Comparison of ENCODE assay signal across 18 cellular contexts in genomic region chr10:1093696-1094095, GRCh38. TPM values are rescaled to one million over a fixed set of nuclear protein-coding genes. Genes with fewer than 3 reads are reported as not detected.
DNase-seq lines count a peak whose midpoint lies in the region; ATAC-seq and TF ChIP-seq lines count a peak whose summit lies in the region.
"Had no signal": no experiment of that assay in that cellular context is flagged by ENCODE, and none has a peak within 500 bp of the region (broad histone marks: within the 10 kb centered on the region; RNA-seq: fewer than 3 reads in every experiment).

No MANE protein-coding gene starts in this region.

- H3K27me3 Mint-ChIP-seq in stimulated activated naive CD8-positive, alpha-beta T cell treated with anti-CD3 and anti-CD28 coated beads, Interleukin-15, Interleukin-2, amounts not matched to agents 100 ng/mL and 50 ng/mL, for 24 hours: no peaks in the 10 kb centered on the region
- H3K27me3 Mint-ChIP-seq in stimulated activated naive CD8-positive, alpha-beta T cell treated with anti-CD3 and anti-CD28 coated beads, Interleukin-15, amount 100 ng/mL, for 72 hours: no peaks in the 10 kb centered on the region
- H3K27me3 Mint-ChIP-seq in nephron progenitor cell (ENCODE audit: low read depth, poor library complexity): no peaks in the 10 kb centered on the region
- no peaks in the 10 kb centered on the region for H3K27me3 Mint-ChIP-seq in stimulated activated memory B cell treated with anti-CD40 and anti-IgM and Interleukin-4, amounts not matched to agents 10 μg/mL and 1 μg/mL and 100 μg/mL, for 72 hours
- H3K27me3 Mint-ChIP-seq: IgD-negative memory B cell had no signal

- no peak overlapping the region for H2BK5ac ChIP-seq in IMR-90 (ENCODE audit: low read depth, low read length, poor library complexity, severe bottlenecking)

- 0 out of 2 replicates have a peak, but pooled peaks cover 4% of the 10 kb centered on the region for H4K20me1 ChIP-seq in IMR-90 (ENCODE audit: insufficient read depth, low read length)

- H3K36me3 ChIP-seq in IMR-90 (ENCODE audit: control insufficient read depth, insufficient read depth, low read length): peaks cover 53% of the 10 kb centered on the region

- H2BK15ac ChIP-seq in IMR-90 (ENCODE audit: low read depth, low read length): no peak overlapping the region

- H3K9me1 ChIP-seq in IMR-90 (ENCODE audit: insufficient read depth, low read length): peaks cover 18% of the 10 kb centered on the region; the same call in 1 of the 2 replicates

- no peak overlapping the region for H3K14ac ChIP-seq in IMR-90 (replicated peaks; ENCODE audit: low read depth, low read length)

- no peaks in the 10 kb centered on the region for H3K27me3 ChIP-seq in IMR-90 (ENCODE audit: control insufficient read depth, insufficient read depth, low read length)

- intact Hi-C loops in IMR-90 (cut with micrococcal nuclease): no loop called here

- BruUV-seq in IMR-90 (replicated peaks; lab: Mats Ljungman, UMichigan): no TSS peak

- H4K5ac ChIP-seq in IMR-90 (ENCODE audit: low read depth, low read length): no peak overlapping the region

- peaks cover 6% of the 10 kb centered on the region for H3K4me1 Mint-ChIP-seq in stimulated activated naive CD8-positive, alpha-beta T cell treated with anti-CD3 and anti-CD28 coated beads, Interleukin-15, Interleukin-2, amounts not matched to agents 100 ng/mL and 50 ng/mL, for 24 hours (ENCODE audit: low read depth)
- H3K4me1 Mint-ChIP-seq in stimulated activated naive CD8-positive, alpha-beta T cell treated with anti-CD3 and anti-CD28 coated beads, Interleukin-15, amount 100 ng/mL, for 72 hours: no peaks in the 10 kb centered on the region
- H3K4me1 Mint-ChIP-seq in nephron progenitor cell: no peaks in the 10 kb centered on the region
- H3K4me1 Mint-ChIP-seq in stimulated activated memory B cell treated with anti-CD40 and anti-IgM and Interleukin-4, amounts not matched to agents 10 μg/mL and 1 μg/mL and 100 μg/mL, for 72 hours: no peaks in the 10 kb centered on the region

- H3K18ac ChIP-seq in IMR-90 (ENCODE audit: low read depth, low read length): no peak overlapping the region

- no peak for DNase-seq in stimulated activated naive CD8-positive, alpha-beta T cell treated with anti-CD3 and anti-CD28 coated beads, Interleukin-15, amount 100 ng/mL, for 72 hours
- DNase-seq in IMR-90: no peak
- no peak for DNase-seq in nephron progenitor cell
- no peak for DNase-seq in DMS53 (lab: John Stamatoyannopoulos, UW)
- DNase-seq: AML-193; Calu3; CD8-positive, alpha-beta T cell; DND-41; EL; GM23248; KG1 had no signal

- H4K91ac ChIP-seq in IMR-90 (ENCODE audit: insufficient read depth, low read depth, low read length): no peak overlapping the region

- no peak overlapping the region for H3K23ac ChIP-seq in IMR-90 (ENCODE audit: low read depth, low read length)

- 90% methylated on average over 2 of the region's 9 CpGs; no CpG with 5 or more reads in 1 of the 2 experiments for WGBS in IMR-90 (ENCODE audit: extremely low coverage in 2 of 2, insufficient read length in 1 of 2), 2 experiments

- no peak overlapping the region for H3K4me3 ChIP-seq in IMR-90 (ENCODE audit: insufficient read depth, low read depth, low read length)
- H3K4me3 ChIP-seq: GM12878, GM23248, HAP-1 had no signal

- H2AK9ac ChIP-seq in IMR-90 (replicated peaks; ENCODE audit: low read depth, low read length, poor library complexity): no peak overlapping the region

- no peaks in the 10 kb centered on the region for H3K9me3 ChIP-seq in IMR-90 (ENCODE audit: control insufficient read depth, insufficient read depth, low read length)
- H3K9me3 ChIP-seq: HAP-1 had no signal

- no peak overlapping the region for H4K8ac ChIP-seq in IMR-90 (ENCODE audit: low read depth in 2 of 2, low read length in 2 of 2)

- no peak overlapping the region for H3K9ac ChIP-seq in IMR-90 (ENCODE audit: low read depth, low read length)
- H3K9ac ChIP-seq: GM23248 had no signal

- no peaks in the 10 kb centered on the region for H3K9me3 Mint-ChIP-seq in stimulated activated naive CD8-positive, alpha-beta T cell treated with anti-CD3 and anti-CD28 coated beads, Interleukin-15, Interleukin-2, amounts not matched to agents 100 ng/mL and 50 ng/mL, for 24 hours
- H3K9me3 Mint-ChIP-seq in stimulated activated naive CD8-positive, alpha-beta T cell treated with anti-CD3 and anti-CD28 coated beads, Interleukin-15, amount 100 ng/mL, for 72 hours: no peaks in the 10 kb centered on the region
- H3K9me3 Mint-ChIP-seq in nephron progenitor cell: no peaks in the 10 kb centered on the region
- no peaks in the 10 kb centered on the region for H3K9me3 Mint-ChIP-seq in stimulated activated memory B cell treated with anti-CD40 and anti-IgM and Interleukin-4, amounts not matched to agents 10 μg/mL and 1 μg/mL and 100 μg/mL, for 72 hours
- H3K9me3 Mint-ChIP-seq: CD8-positive, alpha-beta T cell; IgD-negative memory B cell had no signal

- no peak overlapping the region for H2AFZ ChIP-seq in IMR-90 (replicated peaks; ENCODE audit: low read length, poor library complexity)
- H2AFZ ChIP-seq: GM23248 had no signal

- H3K4me1 ChIP-seq in IMR-90 (ENCODE audit: control insufficient read depth, insufficient read depth, low read length): no peaks in the 10 kb centered on the region; the same call in 1 of the 2 replicates
- H3K4me1 ChIP-seq: HAP-1 had no signal

- POLR2A ChIA-PET in IMR-90 (lab: Charles Lee; ENCODE audit: unreplicated experiment): no interaction called here

- no peak overlapping the region for H2BK120ac ChIP-seq in IMR-90 (ENCODE audit: low read depth, low read length)

- H3K36me3 Mint-ChIP-seq in stimulated activated naive CD8-positive, alpha-beta T cell treated with anti-CD3 and anti-CD28 coated beads, Interleukin-15, Interleukin-2, amounts not matched to agents 100 ng/mL and 50 ng/mL, for 24 hours (ENCODE audit: low read depth): peaks cover 15% of the 10 kb centered on the region
- peaks cover 25% of the 10 kb centered on the region for H3K36me3 Mint-ChIP-seq in nephron progenitor cell (ENCODE audit: low read depth)
- H3K36me3 Mint-ChIP-seq in stimulated activated memory B cell treated with anti-CD40 and anti-IgM and Interleukin-4, amounts not matched to agents 10 μg/mL and 1 μg/mL and 100 μg/mL, for 72 hours: peaks cover 32% of the 10 kb centered on the region

- CTCF ChIA-PET in IMR-90 (lab: Yijun Ruan, JAX): no interaction called here

- TF ChIP-seq RAD21 in IMR-90 (IDR thresholded peaks at IDR 0.05; ENCODE audit: low read length): no peak

- no peak overlapping the region for H3K56ac ChIP-seq in IMR-90 (ENCODE audit: extremely low read depth, insufficient read depth, low read length)

- no peak for TF ChIP-seq POLR2A in IMR-90 (IDR thresholded peaks at IDR 0.05; ENCODE audit: low read depth, low read length)

- no peak overlapping the region for H3K27ac ChIP-seq in IMR-90 (ENCODE audit: insufficient read depth, low read length)
- H3K27ac ChIP-seq: C4-2B, GM23248 had no signal

- H3K79me1 ChIP-seq in IMR-90 (ENCODE audit: low read depth in 1 of 2, low read length in 2 of 2): peaks cover 10 to 14% of the 10 kb centered on the region in 2 experiments; a peak in 3 of 4 replicates

- ATAC-seq in stimulated activated naive CD8-positive, alpha-beta T cell treated with anti-CD3 and anti-CD28 coated beads, Interleukin-15, amount 100 ng/mL, for 72 hours: no peak
- ATAC-seq in IMR-90 (ENCODE audit: low read depth) (no peak), GM21381 (IDR thresholded peaks at IDR 0.05; ENCODE audit: unreplicated experiment) (no peak)
- ATAC-seq in stimulated activated memory B cell treated with anti-CD40 and anti-IgM and Interleukin-4, amounts not matched to agents 10 μg/mL and 1 μg/mL and 100 μg/mL, for 72 hours: no peak
- ATAC-seq: CD8-positive, alpha-beta T cell had no signal

- H3K4ac ChIP-seq in IMR-90 (ENCODE audit: low read depth, low read length): no peak overlapping the region

- no peak overlapping the region for H3K4me2 ChIP-seq in IMR-90 (ENCODE audit: low read depth, low read length)

- H2BK20ac ChIP-seq in IMR-90 (ENCODE audit: low read depth, low read length): no peak overlapping the region

- dilution Hi-C loops in IMR-90 (cut with HindIII; ENCODE audit: low sequenced_read_pairs, unreplicated experiment): no loop called here

- no peak overlapping the region for H2AK5ac ChIP-seq in IMR-90 (ENCODE audit: low read depth, low read length)

- peak overlapping the region; percentile 73 for H3K27ac Mint-ChIP-seq in stimulated activated naive CD8-positive, alpha-beta T cell treated with anti-CD3 and anti-CD28 coated beads, Interleukin-15, Interleukin-2, amounts not matched to agents 100 ng/mL and 50 ng/mL, for 24 hours
- no peak overlapping the region for H3K27ac Mint-ChIP-seq in stimulated activated naive CD8-positive, alpha-beta T cell treated with anti-CD3 and anti-CD28 coated beads, Interleukin-15, amount 100 ng/mL, for 72 hours
- H3K27ac Mint-ChIP-seq in nephron progenitor cell: peak overlapping the region; percentile 70
- H3K27ac Mint-ChIP-seq in stimulated activated memory B cell treated with anti-CD40 and anti-IgM and Interleukin-4, amounts not matched to agents 10 μg/mL and 1 μg/mL and 100 μg/mL, for 72 hours: no peak overlapping the region
- H3K27ac Mint-ChIP-seq: IgD-negative memory B cell had no signal

- in situ Hi-C loops in IMR-90 (cut with MboI; ENCODE audit: low sequenced_read_pairs): no loop called here

- no peak overlapping the region for H3K4me3 Mint-ChIP-seq in stimulated activated naive CD8-positive, alpha-beta T cell treated with anti-CD3 and anti-CD28 coated beads, Interleukin-15, Interleukin-2, amounts not matched to agents 100 ng/mL and 50 ng/mL, for 24 hours
- no peak overlapping the region for H3K4me3 Mint-ChIP-seq in stimulated activated naive CD8-positive, alpha-beta T cell treated with anti-CD3 and anti-CD28 coated beads, Interleukin-15, amount 100 ng/mL, for 72 hours
- no peak overlapping the region for H3K4me3 Mint-ChIP-seq in nephron progenitor cell
- no peak overlapping the region for H3K4me3 Mint-ChIP-seq in stimulated activated memory B cell treated with anti-CD40 and anti-IgM and Interleukin-4, amounts not matched to agents 10 μg/mL and 1 μg/mL and 100 μg/mL, for 72 hours
- H3K4me3 Mint-ChIP-seq: CD8-positive, alpha-beta T cell; IgD-negative memory B cell had no signal

- TF ChIP-seq CTCF in IMR-90 (conservative IDR thresholded peaks at IDR 0.05; ENCODE audit: low read depth, low read length) (no peak), nephron progenitor cell (IDR thresholded peaks at IDR 0.05) (no peak)

TF ChIP-seq in IMR-90, 13 proteins besides CTCF, POLR2A, EP300 and RAD21 (continues in another document):
- TF ChIP-seq RCOR1 (IDR thresholded peaks at IDR 0.05; ENCODE audit: insufficient replicate concordance, low read length): no peak
- TF ChIP-seq CHD1 (IDR thresholded peaks at IDR 0.05; ENCODE audit: low read depth, low read length): no peak
- TF ChIP-seq MAFK (IDR thresholded peaks at IDR 0.05; ENCODE audit: low read depth, low read length): peak; percentile 74

RNA-seq across cellular contexts. Expression of gene WDR37, which starts 37.5 kb away (rescaled TPM):
- total RNA-seq in IMR-90 (2012; rRNA removed): 12.7 and 16.4 TPM in 2 replicates
- polyA plus RNA-seq in IMR-90 (2012; rRNA removed): 14.0 and 14.5 TPM in 2 replicates
- polyA plus RNA-seq in IMR-90 (2012; cell fraction: cytosol; rRNA removed): 9.0 and 12.3 TPM in 2 replicates
- polyA plus RNA-seq in IMR-90 (2012; cell fraction: nucleus; rRNA removed; ENCODE audit: low replicate concordance): 26.3 and 32.3 TPM in 2 replicates

RNA-seq across cellular contexts. Expression of gene IDI1, which starts 44.8 kb away (rescaled TPM):
- 27.4 and 45.8 TPM in 2 replicates for total RNA-seq in IMR-90 (2012; rRNA removed)
- polyA plus RNA-seq in IMR-90 (2012; rRNA removed): 23.9 and 27.3 TPM in 2 replicates
- 4.1 and 6.3 TPM in 2 replicates for polyA plus RNA-seq in IMR-90 (2012; cell fraction: cytosol; rRNA removed)
- 13.7 and 128 TPM in 2 replicates for polyA plus RNA-seq in IMR-90 (2012; cell fraction: nucleus; rRNA removed; ENCODE audit: low replicate concordance)

Comparison
In these comparisons a context has a peak if more than half of its experiments do, and no peak if none do; other contexts are left out.
1. H3K27ac Mint-ChIP-seq: peak in stimulated activated naive CD8-positive, alpha-beta T cell treated with anti-CD3 and anti-CD28 coated beads, Interleukin-15, Interleukin-2, amounts not matched to agents 100 ng/mL and 50 ng/mL, for 24 hours (single experiment) and nephron progenitor cell (single experiment); none in stimulated activated naive CD8-positive, alpha-beta T cell treated with anti-CD3 and anti-CD28 coated beads, Interleukin-15, amount 100 ng/mL, for 72 hours (0 of 2) and stimulated activated memory B cell treated with anti-CD40 and anti-IgM and Interleukin-4, amounts not matched to agents 10 μg/mL and 1 μg/mL and 100 μg/mL, for 72 hours (single experiment).